ENCODE assay signal across 14 cellular contexts in the genomic region with DNA sequence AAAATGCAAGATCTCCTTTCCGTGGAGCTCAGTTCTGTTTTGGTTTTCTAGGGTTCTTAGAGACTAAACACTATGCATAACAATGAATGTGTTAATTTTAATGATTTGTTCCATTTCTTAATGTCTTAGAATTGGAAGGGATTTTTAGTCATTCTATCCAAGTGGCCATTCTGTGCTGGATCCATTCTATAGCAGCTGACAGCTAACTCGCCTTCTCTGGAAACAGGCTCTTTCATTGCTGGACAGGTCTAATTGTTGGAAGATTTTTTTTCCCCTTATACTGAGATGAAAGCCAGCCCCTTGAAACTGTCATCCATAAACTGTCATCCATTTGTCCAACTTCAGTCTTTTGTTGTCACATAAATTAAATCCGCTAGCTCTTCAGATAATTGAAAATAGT.
"Had no signal": no experiment of that assay in that cellular context is flagged by ENCODE, and none has a peak within 500 bp of the region (broad histone marks: within the 10 kb centered on the region; RNA-seq: fewer than 3 reads in every experiment).

No MANE protein-coding gene starts in this region.

- H3K4me1 ChIP-seq: colonic mucosa, foreskin keratinocyte, pancreas had no signal

- H3K36me3 Mint-ChIP-seq: memory B cell had no signal

- H3K27ac Mint-ChIP-seq: activated naive CD4-positive, alpha-beta T cell treated with anti-CD3 and anti-CD28 coated beads for 36 hours; activated T-helper 17 cell treated with anti-CD3 and anti-CD28 coated beads, Interleukin-2, amount 50 U/mL, for 72 hours; memory B cell; nephron progenitor cell; stimulated activated naive CD8-positive, alpha-beta T cell treated with anti-CD3 and anti-CD28 coated beads, Interleukin-15, amount 100 ng/mL, for 72 hours had no signal

- H3K27me3 ChIP-seq: colonic mucosa, pancreas had no signal

- ATAC-seq: activated T-helper 17 cell treated with anti-CD3 and anti-CD28 coated beads, Interleukin-2, amount 50 U/mL, for 72 hours; foreskin keratinocyte; pancreas; stimulated activated naive CD8-positive, alpha-beta T cell treated with anti-CD3 and anti-CD28 coated beads, Interleukin-15, amount 100 ng/mL, for 72 hours had no signal

- H3K36me3 ChIP-seq: colonic mucosa, pancreas had no signal

- H3K27ac ChIP-seq: colonic mucosa, foreskin keratinocyte, pancreas, skin epidermis had no signal

- H3K4me3 Mint-ChIP-seq: activated naive CD4-positive, alpha-beta T cell treated with anti-CD3 and anti-CD28 coated beads for 36 hours; activated T-helper 17 cell treated with anti-CD3 and anti-CD28 coated beads, Interleukin-2, amount 50 U/mL, for 72 hours; memory B cell; nephron progenitor cell; stimulated activated naive CD8-positive, alpha-beta T cell treated with anti-CD3 and anti-CD28 coated beads, Interleukin-15, amount 100 ng/mL, for 72 hours had no signal

- H3K27me3 Mint-ChIP-seq: activated T-helper 17 cell treated with anti-CD3 and anti-CD28 coated beads, Interleukin-2, amount 50 U/mL, for 72 hours; memory B cell had no signal

- DNase-seq: activated CD4-positive, alpha-beta T cell treated with anti-CD3 and anti-CD28 coated beads, Interleukin-2, amount 50 U/mL, for 1 hour; activated naive CD4-positive, alpha-beta T cell treated with anti-CD3 and anti-CD28 coated beads for 36 hours; activated T-cell treated with anti-CD3 and anti-CD28 coated beads for 4 hours; colonic mucosa; foreskin keratinocyte; head of caudate nucleus; nephron progenitor cell; pancreas; retina; stimulated activated CD4-positive, alpha-beta T cell treated with anti-CD3 and anti-CD28 coated beads, Interleukin-4, amount 100 ng/mL, for 4 hours; stimulated activated naive CD8-positive, alpha-beta T cell treated with anti-CD3 and anti-CD28 coated beads, Interleukin-15, amount 100 ng/mL, for 72 hours had no signal

- H3K9me3 Mint-ChIP-seq: activated naive CD4-positive, alpha-beta T cell treated with anti-CD3 and anti-CD28 coated beads for 36 hours; activated T-helper 17 cell treated with anti-CD3 and anti-CD28 coated beads, Interleukin-2, amount 50 U/mL, for 72 hours; nephron progenitor cell; stimulated activated naive CD8-positive, alpha-beta T cell treated with anti-CD3 and anti-CD28 coated beads, Interleukin-15, amount 100 ng/mL, for 72 hours had no signal

- H3K9me3 ChIP-seq: colonic mucosa, pancreas had no signal

- H3K4me3 ChIP-seq: colonic mucosa, pancreas, skin epidermis had no signal
